Comparison of ENCODE assay signal across 1 cellular context in genomic region chr1:228102791-228103620, GRCh38.
TF ChIP-seq lines count a peak whose summit lies in the region.

TSS of gene C1orf35 (minus strand) at chr1:228103325. CDS start at chr1:228103227, 98 bp downstream.

TF ChIP-seq in HepG2, 621 proteins besides CTCF, POLR2A, EP300 and RAD21 (continued from another document and continues in another):
- TF ChIP-seq NFE2 (CRISPR knock-in tag; IDR thresholded peaks at IDR 0.05) (no peak), ZNF343 (CRISPR knock-in tag; IDR thresholded peaks at IDR 0.05) (no peak; the same call in 1 of the 2 replicates), ZBED4 (CRISPR knock-in tag; IDR thresholded peaks at IDR 0.05; ENCODE audit: borderline replicate concordance) (peak; percentile 92; the same call in 1 of the 2 replicates), RFX3 (CRISPR knock-in tag; IDR thresholded peaks at IDR 0.05) (no peak), PHF20 (CRISPR knock-in tag; IDR thresholded peaks at IDR 0.05) (peak; percentile 95), ZKSCAN8 (CRISPR knock-in tag; IDR thresholded peaks at IDR 0.05; ENCODE audit: borderline replicate concordance) (peak; percentile 54; the same call in 1 of the 2 replicates), DZIP1 (CRISPR knock-in tag; IDR thresholded peaks at IDR 0.05) (peak; percentile 87; the same call in 1 of the 2 replicates), POLR2AphosphoS2 (IDR thresholded peaks at IDR 0.05; ENCODE audit: low read depth, low read length) (no peak), ZFP36L2 (CRISPR knock-in tag; IDR thresholded peaks at IDR 0.05) (no peak), TBX2 (CRISPR knock-in tag; IDR thresholded peaks at IDR 0.05; ENCODE audit: borderline replicate concordance) (peak; percentile 75; the same call in 1 of the 2 replicates), ZNF564 (CRISPR knock-in tag; IDR thresholded peaks at IDR 0.05) (no peak; the same call in 1 of the 2 replicates), ZNF33B (CRISPR knock-in tag; IDR thresholded peaks at IDR 0.05) (peak; percentile 56; the same call in 1 of the 2 replicates), ZBTB2 (CRISPR knock-in tag; IDR thresholded peaks at IDR 0.05; ENCODE audit: low read depth) (peak; percentile 72), HOXA7 (CRISPR knock-in tag; IDR thresholded peaks at IDR 0.05) (no peak), ZFP1 (CRISPR knock-in tag; IDR thresholded peaks at IDR 0.05) (0 out of 2 replicates have a peak, but pooled peaks have one; percentile 53), ZNF24 (IDR thresholded peaks at IDR 0.05) (no peak), TFDP1 (CRISPR knock-in tag; IDR thresholded peaks at IDR 0.05; ENCODE audit: borderline replicate concordance) (peak; percentile 98), HNF4G (IDR thresholded peaks at IDR 0.05; ENCODE audit: borderline replicate concordance, low read depth, low read length) (no peak), HNF4G (CRISPR knock-in tag; IDR thresholded peaks at IDR 0.05; ENCODE audit: borderline replicate concordance, low read depth) (peak; percentile 65), E2F1 (CRISPR knock-in tag; IDR thresholded peaks at IDR 0.05) (peak; percentile 98), ZMYM2 (CRISPR knock-in tag; IDR thresholded peaks at IDR 0.05) (no peak), IKZF5 (CRISPR knock-in tag; IDR thresholded peaks at IDR 0.05) (peak; percentile 51; the same call in 1 of the 2 replicates), SIX4 (CRISPR knock-in tag; IDR thresholded peaks at IDR 0.05) (0 out of 2 replicates have a peak, but pooled peaks have one; percentile 12), ZNF792 (CRISPR knock-in tag; IDR thresholded peaks at IDR 0.05) (peak; percentile 87; the same call in 1 of the 2 replicates), ERF (CRISPR knock-in tag; IDR thresholded peaks at IDR 0.05) (peak; percentile 86), PATZ1 (CRISPR knock-in tag; IDR thresholded peaks at IDR 0.05) (peak; percentile 42; the same call in 1 of the 2 replicates), TBX3 (IDR thresholded peaks at IDR 0.05; ENCODE audit: borderline replicate concordance) (no peak), PCBP2 (optimal IDR thresholded peaks at IDR 0.05; ENCODE audit: low read depth, low read length, poor library complexity, severe bottlenecking) (no peak), NCOA5 (CRISPR knock-in tag; IDR thresholded peaks at IDR 0.05) (no peak), CENPX (CRISPR knock-in tag; IDR thresholded peaks at IDR 0.05) (no peak), FOXP1 (IDR thresholded peaks at IDR 0.05) (no peak), FOXP1 (CRISPR knock-in tag; IDR thresholded peaks at IDR 0.05) (no peak), GRHL1 (CRISPR knock-in tag; conservative IDR thresholded peaks at IDR 0.05) (no peak), MAF1 (CRISPR knock-in tag; IDR thresholded peaks at IDR 0.05; ENCODE audit: borderline replicate concordance) (no peak), HNF4A (CRISPR knock-in tag; IDR thresholded peaks at IDR 0.05) (peak; percentile 17; the same call in 1 of the 2 replicates), NFAT5 (CRISPR knock-in tag; IDR thresholded peaks at IDR 0.05) (peak; percentile 75; the same call in 1 of the 2 replicates), HES4 (CRISPR knock-in tag; IDR thresholded peaks at IDR 0.05; ENCODE audit: borderline replicate concordance) (peak; percentile 23; the same call in 1 of the 2 replicates), NFRKB (IDR thresholded peaks at IDR 0.05) (no peak), TARDBP (CRISPR knock-in tag; IDR thresholded peaks at IDR 0.05) (peak; percentile 62; the same call in 1 of the 2 replicates), RELA (CRISPR knock-in tag; IDR thresholded peaks at IDR 0.05) (no peak), MIER2 (CRISPR knock-in tag; IDR thresholded peaks at IDR 0.05) (no peak), ZNF724P (CRISPR knock-in tag; IDR thresholded peaks at IDR 0.05; ENCODE audit: borderline replicate concordance) (peak; percentile 84; the same call in 1 of the 2 replicates)
